Comparison of ENCODE assay signal across 15 cellular contexts in the genomic region with DNA sequence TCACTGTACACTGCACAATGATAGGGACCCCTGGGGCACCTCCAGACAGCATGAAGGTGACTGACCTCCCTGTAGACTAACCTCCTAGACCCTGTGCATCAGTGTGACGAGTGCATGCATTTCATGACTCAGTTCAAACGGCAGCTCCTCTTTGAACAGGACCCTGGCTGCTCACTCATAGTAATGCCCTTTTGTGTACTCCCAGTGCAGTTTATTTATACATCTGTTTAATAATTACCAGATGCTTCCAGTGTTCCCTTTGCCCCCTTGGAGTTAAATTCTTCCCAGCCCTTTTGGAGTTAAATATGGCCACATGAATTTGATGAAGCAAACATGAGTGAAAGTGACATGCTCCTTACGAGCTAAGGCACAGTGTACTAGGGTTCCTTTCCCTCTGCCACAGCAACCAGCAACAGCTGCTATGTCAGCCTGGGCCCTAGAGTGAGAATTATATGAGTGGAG.
A peak's percentile ranks its signal among the peaks of the same experiment; 100 is the strongest.
DNase-seq lines count a peak whose midpoint lies in the region; ATAC-seq, FAIRE-seq and TF ChIP-seq lines count a peak whose summit lies in the region.
"Had no signal": no experiment of that assay in that cellular context is flagged by ENCODE, and none has a peak within 500 bp of the region (broad histone marks: within the 10 kb centered on the region; RNA-seq: fewer than 3 reads in every experiment).

No MANE protein-coding gene starts in this region.

- H2BK120ac ChIP-seq in mesenchymal stem cell (ENCODE audit: low read depth, low read length), result no peak overlapping the region

- H3K4me1 ChIP-seq in mesenchymal stem cell (ENCODE audit: control insufficient read depth, insufficient read depth, low read depth, low read length) (peaks cover 8% of the 10 kb centered on the region), right atrium auricular region (no peaks in the 10 kb centered on the region), small intestine (ENCODE audit: control insufficient read depth in 2 of 2, insufficient read depth in 1 of 2, low read depth in 1 of 2, low read length in 1 of 2) (no peaks in the 10 kb centered on the region)
- H3K4me1 ChIP-seq: parathyroid adenoma, Peyer's patch, uterus had no signal

- no peak overlapping the region for H3K4ac ChIP-seq in mesenchymal stem cell (ENCODE audit: low read depth in 1 of 2, low read length in 2 of 2)

- H2BK15ac ChIP-seq in mesenchymal stem cell (ENCODE audit: low read depth, poor library complexity, severe bottlenecking), result no peak overlapping the region

- H3K23ac ChIP-seq in mesenchymal stem cell (ENCODE audit: low read length in 2 of 2), result no peak overlapping the region

- no peak for ATAC-seq in GM21381 (IDR thresholded peaks at IDR 0.05; ENCODE audit: unreplicated experiment)

- H3K9me3 ChIP-seq in mesenchymal stem cell (ENCODE audit: control insufficient read depth, low read length) (no peaks in the 10 kb centered on the region), right atrium auricular region (no peaks in the 10 kb centered on the region), small intestine (ENCODE audit: control insufficient read depth, low read depth) (no peaks in the 10 kb centered on the region)
- H3K9me3 ChIP-seq: Peyer's patch, uterus had no signal

- H3K14ac ChIP-seq in mesenchymal stem cell (ENCODE audit: low read length in 2 of 2), result peak overlapping the region in 1 of 2 experiments; percentile 53

- H3K4me2 ChIP-seq in mesenchymal stem cell (ENCODE audit: low read length, poor library complexity, severe bottlenecking), result peak overlapping the region; percentile 42

- peak overlapping the region; percentile 32 for H3K9ac ChIP-seq in mesenchymal stem cell (ENCODE audit: low read length)
- H3K9ac ChIP-seq: parathyroid adenoma had no signal

- no peak for FAIRE-seq in small intestine (lab: Jason Lieb, UNC)

- H3K4me3 ChIP-seq in choroid plexus epithelial cell (ENCODE audit: low read depth, low read length) (no peak overlapping the region), mesenchymal stem cell (ENCODE audit: insufficient read depth in 1 of 2, low read depth in 1 of 2, low read length in 2 of 2) (no peak overlapping the region), right atrium auricular region (no peak overlapping the region), small intestine (ENCODE audit: low read depth in 1 of 2, low read length in 2 of 2) (no peak overlapping the region)
- H3K4me3 ChIP-seq: Peyer's patch, uterus had no signal

- H2AK5ac ChIP-seq in mesenchymal stem cell (ENCODE audit: low read length, severe bottlenecking), result no peak overlapping the region

- H3K79me1 ChIP-seq in mesenchymal stem cell (replicated peaks; ENCODE audit: low read length, poor library complexity, severe bottlenecking), result no peaks in the 10 kb centered on the region

- no peaks in the 10 kb centered on the region for H3K27me3 ChIP-seq in mesenchymal stem cell (ENCODE audit: control insufficient read depth in 1 of 2, insufficient read depth in 1 of 2, low read length in 2 of 2)
- H3K27me3 ChIP-seq in right atrium auricular region, result no peaks in the 10 kb centered on the region
- no peaks in the 10 kb centered on the region for H3K27me3 ChIP-seq in small intestine (ENCODE audit: control insufficient read depth in 2 of 2, insufficient read depth in 2 of 2, low read length in 2 of 2)
- H3K27me3 ChIP-seq: Peyer's patch, uterus had no signal

- WGBS in mesenchymal stem cell, result 24% methylated on average over 3 of the region's 3 CpGs
- WGBS in small intestine, 3 donors, result 16 to 28% (median 18%) methylated on average over 3 of the region's 3 CpGs

- DNase-seq in AG09319 (ENCODE audit: extremely low read depth, low read depth), result peak; percentile 63
- peak; percentile 13 for DNase-seq in HuH-7 (ENCODE audit: low spot score)
- DNase-seq in choroid plexus epithelial cell (ENCODE audit: low read depth), result peak; percentile 26
- peak; percentile 65 for DNase-seq in mesenchymal stem cell
- no peak for DNase-seq in NCI-H2227 treated with DMSO at 0.1 percent for 48 hours (lab: John Stamatoyannopoulos, UW)
- no peak for DNase-seq in right atrium auricular region (ENCODE audit: low spot score)
- no peak for DNase-seq in small intestine
- DNase-seq: activated CD4-positive, alpha-beta memory T cell treated with anti-CD3 and anti-CD28 coated beads for 36 hours; activated gamma-delta T cell; mesendoderm; NCI-H1048; Peyer's patch; uterus had no signal

- no peak overlapping the region for H4K91ac ChIP-seq in mesenchymal stem cell (ENCODE audit: low read length)

- no peaks in the 10 kb centered on the region for H3K36me3 ChIP-seq in mesenchymal stem cell (ENCODE audit: control insufficient read depth in 1 of 2, insufficient read depth in 2 of 2, low read depth in 1 of 2, low read length in 2 of 2)
- no peaks in the 10 kb centered on the region for H3K36me3 ChIP-seq in right atrium auricular region
- H3K36me3 ChIP-seq in small intestine (ENCODE audit: control insufficient read depth in 2 of 2, insufficient read depth in 2 of 2, low read length in 2 of 2), result no peaks in the 10 kb centered on the region
- H3K36me3 ChIP-seq: Peyer's patch, uterus had no signal

- H2AFZ ChIP-seq in mesenchymal stem cell (ENCODE audit: low read depth, low read length), result no peak overlapping the region
- H2AFZ ChIP-seq: parathyroid adenoma had no signal

- H2BK5ac ChIP-seq in mesenchymal stem cell (ENCODE audit: low read depth, low read length, poor library complexity, severe bottlenecking), result no peak overlapping the region

- H3K27ac ChIP-seq in mesenchymal stem cell (ENCODE audit: low read length, poor library complexity, severe bottlenecking) (peak overlapping the region; percentile 37), right atrium auricular region (no peak overlapping the region), small intestine (ENCODE audit: low read depth in 1 of 2, low read length in 1 of 2) (no peak overlapping the region)
- H3K27ac ChIP-seq: parathyroid adenoma, Peyer's patch, uterus had no signal

- peak overlapping the region in 1 of 2 experiments; percentile 34 for H3K18ac ChIP-seq in mesenchymal stem cell (ENCODE audit: low read depth in 1 of 2, low read length in 2 of 2)

- H2BK12ac ChIP-seq in mesenchymal stem cell (ENCODE audit: low read length in 2 of 2), result no peak overlapping the region

- TF ChIP-seq CTCF in AG09319 (IDR thresholded peaks at IDR 0.05; ENCODE audit: low read depth, low read length) (no peak), choroid plexus epithelial cell (conservative IDR thresholded peaks at IDR 0.05; ENCODE audit: low read depth, low read length) (no peak), right atrium auricular region (IDR thresholded peaks at IDR 0.05) (no peak)

- H4K8ac ChIP-seq in mesenchymal stem cell (ENCODE audit: low read length), result no peak overlapping the region

Comparison
In these comparisons a context has a peak if more than half of its experiments do, and no peak if none do; other contexts are left out.
1. DNase-seq: peak in AG09319 (single experiment), HuH-7 (single experiment), choroid plexus epithelial cell (single experiment) and mesenchymal stem cell (single experiment); none in NCI-H2227 treated with DMSO at 0.1 percent for 48 hours (single experiment), right atrium auricular region (single experiment) and small intestine (single experiment).